8 cellular contexts compared by ENCODE assay signal in the genomic region with DNA sequence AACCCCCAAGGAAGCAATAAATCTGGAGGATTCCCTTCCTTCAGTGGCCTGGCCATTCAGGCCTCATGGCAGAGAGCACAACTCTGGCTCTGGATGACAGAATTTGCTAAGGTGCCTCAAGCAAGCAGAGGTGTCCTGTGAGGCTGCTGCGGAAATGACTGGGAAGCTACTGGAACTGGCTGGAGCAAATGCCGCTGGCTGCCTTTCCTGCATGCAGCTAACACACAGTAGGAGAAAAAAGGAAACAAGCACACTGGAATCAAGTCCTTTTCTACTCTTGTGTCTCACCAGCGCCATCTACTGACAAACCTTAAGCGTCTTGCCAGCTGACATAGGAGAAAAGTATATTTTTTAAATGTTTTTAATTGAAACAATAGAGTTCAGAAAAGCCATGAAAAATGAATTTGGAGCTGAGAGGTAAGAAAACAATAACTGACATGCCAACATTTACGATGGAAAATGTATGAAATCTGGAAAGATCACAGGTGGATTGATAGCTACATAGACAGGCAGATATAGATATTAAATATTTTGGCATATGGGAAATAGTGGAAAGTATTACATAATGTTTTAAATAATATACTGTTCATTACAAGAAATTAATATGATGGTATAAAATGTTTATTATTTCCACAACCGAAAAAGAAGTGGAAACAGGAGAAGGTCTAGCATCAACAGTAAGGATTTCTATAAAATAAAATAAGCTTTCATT.
DNase-seq lines count a peak whose midpoint lies in the region; ATAC-seq and TF ChIP-seq lines count a peak whose summit lies in the region.

No MANE protein-coding gene starts in this region.

- H3K9me3 ChIP-seq in A673 (ENCODE audit: low read depth, low read length, poor library complexity, severe bottlenecking) (no peaks in the 10 kb centered on the region), SU-DHL-6 (ENCODE audit: insufficient read depth, low read length) (no peaks in the 10 kb centered on the region), prostate gland (no peaks in the 10 kb centered on the region)
- H3K9me3 ChIP-seq in CD4-positive, alpha-beta memory T cell (ENCODE audit: control insufficient read depth in 1 of 2, low read length in 2 of 2) = no peaks in the 10 kb centered on the region

- H3K4me3 ChIP-seq in A673 (ENCODE audit: low read depth, low read length, poor library complexity, severe bottlenecking) = no peak overlapping the region
- no peak overlapping the region for H3K4me3 ChIP-seq in SU-DHL-6 (ENCODE audit: insufficient read depth, low read length, poor library complexity, severe bottlenecking)
- H3K4me3 ChIP-seq in prostate gland = no peak overlapping the region
- no peak overlapping the region for H3K4me3 ChIP-seq in CD4-positive, alpha-beta memory T cell (ENCODE audit: low read length in 2 of 2)

- peak; percentile 65 for ATAC-seq in HG02840 (IDR thresholded peaks at IDR 0.05; ENCODE audit: low FRiP score, unreplicated experiment)

- no peak overlapping the region for H2AFZ ChIP-seq in SU-DHL-6 (ENCODE audit: low read depth, low read length, severe bottlenecking)

- no peaks in the 10 kb centered on the region for H3K27me3 Mint-ChIP-seq in CD4-positive, alpha-beta memory T cell

- H3K36me3 ChIP-seq in A673 (ENCODE audit: insufficient read depth, low read length, poor library complexity, severe bottlenecking) (no peaks in the 10 kb centered on the region), SU-DHL-6 (ENCODE audit: low read length) (no peaks in the 10 kb centered on the region), prostate gland (no peaks in the 10 kb centered on the region)
- no peaks in the 10 kb centered on the region for H3K36me3 ChIP-seq in CD4-positive, alpha-beta memory T cell (ENCODE audit: insufficient read depth, low read length)

- peaks cover 0 to 7% (median 2%) of the 10 kb centered on the region in 8 donors for H3K9me3 Mint-ChIP-seq in CD4-positive, alpha-beta memory T cell

- POLR2A ChIA-PET in A673 (lab: Charles Lee; ENCODE audit: low non-redundant PET) = no interaction called here
- POLR2A ChIA-PET in CD4-positive, alpha-beta memory T cell (lab: Charles Lee; ENCODE audit: partially characterized antibody) = no interaction called here

- H3K27ac ChIP-seq in A673 (ENCODE audit: low read depth, low read length, poor library complexity, severe bottlenecking) (no peak overlapping the region), SU-DHL-6 (ENCODE audit: low read depth, low read length) (no peak overlapping the region), prostate gland (no peak overlapping the region)
- H3K27ac ChIP-seq in CD4-positive, alpha-beta memory T cell (ENCODE audit: low read depth, low read length) = no peak overlapping the region

- no peak overlapping the region for H3K4me3 Mint-ChIP-seq in CD4-positive, alpha-beta memory T cell

- H3K4me1 ChIP-seq in A673 (ENCODE audit: insufficient read depth, low read length, poor library complexity, severe bottlenecking) = peaks cover 6% of the 10 kb centered on the region
- no peaks in the 10 kb centered on the region for H3K4me1 ChIP-seq in prostate gland (replicated peaks)
- no peaks in the 10 kb centered on the region for H3K4me1 ChIP-seq in CD4-positive, alpha-beta memory T cell (ENCODE audit: insufficient read depth, low read length)

- no peaks in the 10 kb centered on the region for H3K4me1 Mint-ChIP-seq in CD4-positive, alpha-beta memory T cell

- no peaks in the 10 kb centered on the region for H3K27me3 ChIP-seq in A673 (replicated peaks; ENCODE audit: insufficient read depth, low read depth, low read length, poor library complexity)
- H3K27me3 ChIP-seq in SU-DHL-6 (ENCODE audit: low read length) = no peaks in the 10 kb centered on the region
- no peaks in the 10 kb centered on the region for H3K27me3 ChIP-seq in prostate gland (replicated peaks; ENCODE audit: insufficient read depth)
- H3K27me3 ChIP-seq in CD4-positive, alpha-beta memory T cell (ENCODE audit: insufficient read depth, low read length) = no peaks in the 10 kb centered on the region

- no peak for TF ChIP-seq POLR2A in prostate gland (IDR thresholded peaks at IDR 0.05)

- 21% methylated on average over 6 of the region's 6 CpGs for WGBS in prostate gland

- peak; percentile 87 for TF ChIP-seq CTCF in A673 (conservative IDR thresholded peaks at IDR 0.05; ENCODE audit: low read depth, low read length)
- TF ChIP-seq CTCF in GM12874 (IDR thresholded peaks at IDR 0.05; ENCODE audit: insufficient read depth, low read depth, low read length) = peak; percentile 70
- peak; percentile 82 for TF ChIP-seq CTCF in SU-DHL-6 (IDR thresholded peaks at IDR 0.05; ENCODE audit: insufficient read depth, low read length, poor library complexity, severe bottlenecking)
- peak; percentile 24 to 70 (median 54) for TF ChIP-seq CTCF in prostate gland (IDR thresholded peaks at IDR 0.05)

- no peaks in the 10 kb centered on the region for H3K79me2 ChIP-seq in SU-DHL-6 (ENCODE audit: insufficient read depth, low read length)

- DNase-seq in A673 (ENCODE audit: low spot score) (peak; percentile 80), NCI-H1694 (lab: John Stamatoyannopoulos, UW) (peak; percentile 66), fibroblast of the conjunctiva (ENCODE audit: low read depth) (peak; percentile 56), prostate gland (ENCODE audit: low spot score) (peak; percentile 19)
- no peak for DNase-seq in CD4-positive, alpha-beta memory T cell

- no peaks in the 10 kb centered on the region for H3K9me2 ChIP-seq in SU-DHL-6 (replicated peaks; ENCODE audit: insufficient read depth, low read length)

- no peaks in the 10 kb centered on the region for H3K36me3 Mint-ChIP-seq in CD4-positive, alpha-beta memory T cell

- CTCF ChIA-PET in A673 (lab: Charles Lee) = interaction anchor here (1.3 kb wide), 1 partner anchor 257 kb away, joined by 3 read pairs; no protein-coding TSS in a partner anchor
- CTCF ChIA-PET in CD4-positive, alpha-beta memory T cell (lab: Charles Lee; ENCODE audit: partially characterized antibody) = no interaction called here

- H4K20me1 ChIP-seq in SU-DHL-6 (ENCODE audit: low read depth, low read length) = no peaks in the 10 kb centered on the region

- no peak overlapping the region for H3K9ac ChIP-seq in SU-DHL-6 (ENCODE audit: low read length)

- no TSS peak for BruUV-seq in A673 (replicated peaks; lab: Mats Ljungman, UMichigan)

- no peak overlapping the region for H3K27ac Mint-ChIP-seq in CD4-positive, alpha-beta memory T cell

- no peaks in the 10 kb centered on the region for H3F3A ChIP-seq in SU-DHL-6 (ENCODE audit: insufficient read depth)

- no peak overlapping the region for H3K4me2 ChIP-seq in SU-DHL-6 (ENCODE audit: low read depth, low read length, poor library complexity, severe bottlenecking)

- intact Hi-C loops in A673 (cut with micrococcal nuclease; ENCODE audit: unreplicated experiment) (loop anchor here (2.0 to 10.0 kb wide), 3 partner anchors 255 to 921 kb away; no protein-coding TSS in a partner anchor), prostate gland (cut with DNase I) (loop anchor here (10.0 kb wide), 1 partner anchor 261 kb away; no protein-coding TSS in a partner anchor)
- intact Hi-C loops in CD4-positive, alpha-beta memory T cell (cut with micrococcal nuclease) = no loop called here

Comparison
In these comparisons a context has a peak if more than half of its experiments do, and no peak if none do; other contexts are left out.
1. DNase-seq: peak in A673 (single experiment), NCI-H1694 (single experiment), fibroblast of the conjunctiva (single experiment) and prostate gland (single experiment); none in CD4-positive, alpha-beta memory T cell (0 of 5).
2. Peak in every context shown above with its lines, with median percentiles within 50 percentile points of each other: CTCF ChIP-seq.